ENCODE assay signal across 16 cellular contexts in the genomic region with DNA sequence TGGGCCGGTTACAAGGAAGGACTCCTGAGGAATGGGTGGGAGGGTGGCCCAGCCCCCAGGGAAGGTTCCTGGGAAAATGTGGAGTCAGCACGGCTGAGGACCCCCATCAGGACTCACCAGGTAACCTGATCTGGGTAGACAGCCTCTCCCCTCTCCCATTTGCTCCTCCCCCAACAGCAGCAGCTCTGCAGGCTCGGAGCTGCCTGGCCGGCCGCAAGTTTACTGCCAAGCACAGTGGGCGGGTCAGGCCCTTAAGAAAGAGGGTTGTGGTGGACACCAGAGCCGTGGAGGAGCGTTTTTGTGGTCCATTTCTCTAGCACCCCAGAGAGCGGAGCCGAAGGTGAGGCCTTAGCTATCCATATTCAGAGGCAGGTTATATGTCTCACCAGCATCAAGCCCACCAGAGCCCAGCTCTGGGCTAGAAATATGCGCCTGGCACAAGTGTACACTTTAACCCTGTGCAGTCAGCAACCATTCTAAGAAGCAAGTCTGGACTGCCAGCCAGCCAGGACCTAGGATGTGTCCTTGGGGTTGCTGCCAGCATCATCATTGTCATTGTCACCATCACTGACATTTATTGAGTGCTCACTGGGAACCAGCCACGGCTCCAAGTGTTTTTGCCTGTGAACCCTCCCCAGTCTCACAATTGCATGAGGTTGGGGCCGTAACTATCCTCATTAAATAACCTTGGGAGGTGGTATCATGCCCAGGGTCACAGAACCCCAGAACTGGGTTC.
"Had no signal": no experiment of that assay in that cellular context is flagged by ENCODE, and none has a peak within 500 bp of the region (broad histone marks: within the 10 kb centered on the region; RNA-seq: fewer than 3 reads in every experiment).

No MANE protein-coding gene starts in this region.

- ATAC-seq: activated T-helper 17 cell treated with anti-CD3 and anti-CD28 coated beads, Interleukin-2, amount 50 U/mL, for 72 hours; left lobe of liver had no signal

- H3K36me3 ChIP-seq: colonic mucosa, stomach, thoracic aorta had no signal

- H3K4me1 ChIP-seq: colonic mucosa, parathyroid adenoma had no signal

- H3K27ac ChIP-seq: colonic mucosa, epithelial cell of prostate, parathyroid adenoma, thoracic aorta had no signal

- H3K9me3 ChIP-seq: colonic mucosa, stomach, thoracic aorta had no signal

- H3K27me3 ChIP-seq: colonic mucosa, stomach had no signal

- H3K4me3 ChIP-seq: colonic mucosa, stomach, thoracic aorta had no signal

- DNase-seq: activated CD4-positive, alpha-beta T cell treated with anti-CD3 and anti-CD28 coated beads, Interleukin-2, amount 10 ng/mL, durations not matched to agents 7 days and 5 days; activated CD4-positive, CD25-positive, alpha-beta regulatory T cell; activated naive CD4-positive, alpha-beta T cell treated with anti-CD3 and anti-CD28 coated beads for 36 hours; activated T-cell treated with anti-CD3 and anti-CD28 coated beads for 4 hours; colonic mucosa; effector CD8-positive, alpha-beta T cell; hippocampal formation; immature natural killer cell; small intestine; stomach; T-helper 2 cell had no signal
